In the genomic region with DNA sequence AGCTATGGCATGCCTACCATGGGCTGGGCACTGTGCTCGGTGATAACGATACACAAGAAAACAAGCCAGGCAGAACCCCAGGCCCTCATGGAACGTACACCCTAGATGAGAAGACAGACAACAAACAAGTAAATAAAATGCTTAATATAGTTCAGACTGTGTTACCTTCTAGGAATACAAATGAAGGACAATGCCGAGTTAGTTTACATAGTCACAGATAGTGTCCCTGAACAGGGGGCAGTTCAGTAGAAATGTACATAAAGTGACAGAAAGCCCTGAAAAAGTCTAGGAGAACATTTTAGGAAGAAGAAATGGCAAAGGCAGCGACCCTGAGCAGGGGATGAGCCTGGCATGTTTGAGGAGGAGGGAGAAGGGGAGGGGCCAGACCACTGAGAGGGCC, we compare ENCODE assay signal across 2 cellular contexts.
TF ChIP-seq lines count a peak whose summit lies in the region.

No MANE protein-coding gene starts in this region.

TF ChIP-seq in A549, 52 proteins besides CTCF, POLR2A, EP300 and RAD21:
- no peak for TF ChIP-seq EHF (CRISPR knock-in tag; IDR thresholded peaks at IDR 0.05)
- TF ChIP-seq BHLHE40 (IDR thresholded peaks at IDR 0.05; ENCODE audit: low read depth, low read length), result no peak
- no peak for TF ChIP-seq HOXB13 (CRISPR knock-in tag; IDR thresholded peaks at IDR 0.05; ENCODE audit: low read depth)
- no peak for TF ChIP-seq ZNF302 (CRISPR knock-in tag; IDR thresholded peaks at IDR 0.05)
- no peak for TF ChIP-seq MAX (IDR thresholded peaks at IDR 0.05)
- no peak for TF ChIP-seq TFCP2L1 (CRISPR knock-in tag; IDR thresholded peaks at IDR 0.05)
- no peak for TF ChIP-seq SREBF2 (IDR thresholded peaks at IDR 0.05)
- no peak for TF ChIP-seq FOSB (CRISPR knock-in tag; IDR thresholded peaks at IDR 0.05)
- no peak for TF ChIP-seq ZC3H11A (IDR thresholded peaks at IDR 0.05)
- no peak for TF ChIP-seq ZFP36 (IDR thresholded peaks at IDR 0.05; ENCODE audit: borderline replicate concordance, partially characterized antibody)
- TF ChIP-seq REST (IDR thresholded peaks at IDR 0.05), result no peak
- no peak for TF ChIP-seq POLR2AphosphoS2 (conservative IDR thresholded peaks at IDR 0.05; ENCODE audit: low read length)
- TF ChIP-seq CBX8 (IDR thresholded peaks at IDR 0.05), result no peak
- no peak for TF ChIP-seq GATA3 (IDR thresholded peaks at IDR 0.05; ENCODE audit: borderline replicate concordance)
- TF ChIP-seq RFX5 (IDR thresholded peaks at IDR 0.05), result no peak
- no peak for TF ChIP-seq HOXA7 (CRISPR knock-in tag; IDR thresholded peaks at IDR 0.05)
- no peak for TF ChIP-seq JUNB (IDR thresholded peaks at IDR 0.05)
- no peak for TF ChIP-seq SMC3 (IDR thresholded peaks at IDR 0.05)
TF ChIP-seq in A549: peak in this region for 0.

TF ChIP-seq in IMR-90, 13 proteins besides CTCF, POLR2A, EP300 and RAD21:
- TF ChIP-seq USF2 (IDR thresholded peaks at IDR 0.05; ENCODE audit: low read depth, low read length) (no peak), CHD1 (IDR thresholded peaks at IDR 0.05; ENCODE audit: low read depth, low read length) (no peak), BHLHE40 (IDR thresholded peaks at IDR 0.05; ENCODE audit: low read depth, low read length) (no peak), ELK1 (IDR thresholded peaks at IDR 0.05; ENCODE audit: borderline replicate concordance, low read depth, low read length) (no peak), MAFK (IDR thresholded peaks at IDR 0.05; ENCODE audit: low read depth, low read length) (no peak), RFX5 (IDR thresholded peaks at IDR 0.05; ENCODE audit: low read depth, low read length) (no peak), MAZ (IDR thresholded peaks at IDR 0.05; ENCODE audit: borderline replicate concordance, low read depth, low read length) (no peak), NFE2L2 (IDR thresholded peaks at IDR 0.05; ENCODE audit: low read depth, low read length) (no peak), CEBPB (IDR thresholded peaks at IDR 0.05; ENCODE audit: low read depth, low read length) (no peak), MXI1 (IDR thresholded peaks at IDR 0.05; ENCODE audit: borderline replicate concordance, low read depth, low read length) (no peak), SMC3 (IDR thresholded peaks at IDR 0.05; ENCODE audit: low read depth, low read length) (no peak), FOS (IDR thresholded peaks at IDR 0.05; ENCODE audit: low read depth, low read length) (no peak), RCOR1 (IDR thresholded peaks at IDR 0.05; ENCODE audit: insufficient replicate concordance, low read length) (no peak)
